ENCODE assay signal across 8 cellular contexts in the genomic region with DNA sequence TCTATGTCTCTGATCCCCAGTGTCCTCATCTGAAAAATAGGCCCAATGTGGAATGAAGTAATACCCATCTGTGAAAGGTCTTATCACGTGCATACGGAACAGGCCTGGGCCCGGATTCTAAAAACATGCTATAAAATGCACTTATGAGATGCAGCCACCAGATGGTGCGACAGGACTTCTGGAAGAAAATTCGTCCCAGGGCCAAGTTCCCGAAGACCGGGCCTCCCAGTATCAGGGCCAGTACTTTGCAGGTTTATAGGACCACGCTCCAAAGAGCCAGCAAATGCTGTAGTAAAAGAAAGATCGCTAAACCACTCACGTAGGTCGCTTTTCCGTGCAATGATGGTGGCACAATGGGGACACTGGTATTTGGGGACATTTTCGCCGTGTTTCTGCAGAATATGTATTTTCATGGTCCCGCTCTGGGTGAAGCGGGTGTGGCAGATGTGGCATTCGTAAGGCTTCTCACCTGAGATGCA. TPM values are rescaled to one million over a fixed set of nuclear protein-coding genes. Genes with fewer than 3 reads are reported as not detected.
DNase-seq lines count a peak whose midpoint lies in the region; ATAC-seq, FAIRE-seq and TF ChIP-seq lines count a peak whose summit lies in the region.

No MANE protein-coding gene starts in this region.

- TF ChIP-seq RAD21 in HCT116 (IDR thresholded peaks at IDR 0.05; ENCODE audit: low read depth), result peak; percentile 91

- RAD21 ChIA-PET in HCT116 (lab: Charles Lee; ENCODE audit: low non-redundant PET in 1 of 2, low total read pairs in 2 of 2, uncharacterized antibody in 2 of 2, unreplicated experiment in 2 of 2), result interaction anchor here in 1 of 2 experiments (0.6 to 0.9 kb wide), 3 partner anchors 16 to 81 kb away, joined by 3 to 5 read pairs (median 4); no protein-coding TSS in a partner anchor

- DNase-seq in COLO668 (lab: John Stamatoyannopoulos, UW; ENCODE audit: unreplicated experiment) (peak; percentile 64), HCT116 (ENCODE audit: low read depth, low spot score) (peak; percentile 58), Panc1 (ENCODE audit: low read depth, low spot score) (peak; percentile 27), cerebellum (ENCODE audit: low spot score) (peak; percentile 75), kidney (no peak)
- no peak for DNase-seq in stimulated activated effector memory CD8-positive, alpha-beta T cell treated with anti-CD3 and anti-CD28 coated beads, Interleukin-12 subunit alpha, Interleukin-12 subunit beta, amount 100 ng/mL, for 72 hours (ENCODE audit: low spot score in 2 of 2)

- H3K4me3 Mint-ChIP-seq in stimulated activated effector memory CD8-positive, alpha-beta T cell treated with anti-CD3 and anti-CD28 coated beads, Interleukin-12 subunit alpha, Interleukin-12 subunit beta, amount 100 ng/mL, for 72 hours, result no peak overlapping the region

- H3K4me1 Mint-ChIP-seq in stimulated activated effector memory CD8-positive, alpha-beta T cell treated with anti-CD3 and anti-CD28 coated beads, Interleukin-12 subunit alpha, Interleukin-12 subunit beta, amount 100 ng/mL, for 72 hours, result no peaks in the 10 kb centered on the region

- POLR2A ChIA-PET in HCT116 (lab: Charles Lee) (no interaction called here), Panc1 (lab: Charles Lee) (no interaction called here)

- no peak overlapping the region for H3K27ac ChIP-seq in HCT116 (ENCODE audit: low read depth, low read length)
- H3K27ac ChIP-seq in Panc1 (ENCODE audit: low read length), result no peak overlapping the region
- H3K27ac ChIP-seq in kidney (ENCODE audit: low read depth in 2 of 2, low read length in 2 of 2), result no peak overlapping the region

- in situ Hi-C loops in Panc1 (cut with HindIII; ENCODE audit: low pct_unique_long_range_greater_than_20kb, low sequenced_read_pairs), result no loop called here

- CTCF ChIA-PET in HCT116 (lab: Charles Lee), result interaction anchor here (0.6 to 1.4 kb wide), 4 partner anchors 16 to 84 kb away, joined by 4 to 14 read pairs (median 6); no protein-coding TSS in a partner anchor
- CTCF ChIA-PET in Panc1 (lab: Charles Lee), result no interaction called here

- TF ChIP-seq POLR2A in HCT116 (IDR thresholded peaks at IDR 0.05; ENCODE audit: borderline replicate concordance, extremely low read depth, insufficient read depth, insufficient read length), result no peak

- no peak overlapping the region for H3K9ac ChIP-seq in HCT116 (ENCODE audit: low read length)
- no peak overlapping the region for H3K9ac ChIP-seq in kidney (ENCODE audit: low read length in 2 of 2)

- no peaks in the 10 kb centered on the region for H3K36me3 Mint-ChIP-seq in stimulated activated effector memory CD8-positive, alpha-beta T cell treated with anti-CD3 and anti-CD28 coated beads, Interleukin-12 subunit alpha, Interleukin-12 subunit beta, amount 100 ng/mL, for 72 hours

- H3K9me3 Mint-ChIP-seq in stimulated activated effector memory CD8-positive, alpha-beta T cell treated with anti-CD3 and anti-CD28 coated beads, Interleukin-12 subunit alpha, Interleukin-12 subunit beta, amount 100 ng/mL, for 72 hours, result no peaks in the 10 kb centered on the region

- ATAC-seq in HCT116 (peak; percentile 65), Panc1 (peak; percentile 80), GM19395 (IDR thresholded peaks at IDR 0.05; ENCODE audit: unreplicated experiment) (no peak), HG03378 (IDR thresholded peaks at IDR 0.05; ENCODE audit: unreplicated experiment) (no peak)
- peak; percentile 26 for ATAC-seq in stimulated activated effector memory CD8-positive, alpha-beta T cell treated with anti-CD3 and anti-CD28 coated beads, Interleukin-12 subunit alpha, Interleukin-12 subunit beta, amount 100 ng/mL, for 72 hours

- intact Hi-C loops in HCT116 (cut with micrococcal nuclease) (loop anchor here (1.0 kb wide), 2 partner anchors 80 to 696 kb away; no protein-coding TSS in a partner anchor), Panc1 (cut with micrococcal nuclease; ENCODE audit: unreplicated experiment) (no loop called here), kidney (cut with DNase I) (loop anchor here (2.0 to 10.0 kb wide), 2 partner anchors 80 to 700 kb away; no protein-coding TSS in a partner anchor)

- peaks cover 0 to 4% of the 10 kb centered on the region in 2 experiments; a peak in 1 of 4 replicates for H3K4me1 ChIP-seq in HCT116 (ENCODE audit: control insufficient read depth in 1 of 2, insufficient read depth in 2 of 2, low read length in 2 of 2)
- no peaks in the 10 kb centered on the region for H3K4me1 ChIP-seq in Panc1 (ENCODE audit: control insufficient read depth, insufficient read depth, low read length)
- peaks cover 0 to 3% of the 10 kb centered on the region in 2 donors for H3K4me1 ChIP-seq in kidney (ENCODE audit: control insufficient read depth in 1 of 2, insufficient read depth in 1 of 2, low read depth in 1 of 2, low read length in 2 of 2)

- H4K20me1 ChIP-seq in HCT116 (ENCODE audit: insufficient read depth), result no peaks in the 10 kb centered on the region

- no peaks in the 10 kb centered on the region for H3K36me3 ChIP-seq in HCT116 (ENCODE audit: control insufficient read depth in 1 of 2, insufficient read depth in 2 of 2, low read length in 2 of 2)
- no peaks in the 10 kb centered on the region for H3K36me3 ChIP-seq in Panc1 (ENCODE audit: control insufficient read depth, insufficient read depth, low read length)
- no peaks in the 10 kb centered on the region for H3K36me3 ChIP-seq in kidney (ENCODE audit: control insufficient read depth in 1 of 2, insufficient read depth in 2 of 2, low read length in 2 of 2)

- no peaks in the 10 kb centered on the region for H3K9me2 ChIP-seq in HCT116 (ENCODE audit: insufficient read depth)

- no peaks in the 10 kb centered on the region for H3K79me2 ChIP-seq in HCT116 (ENCODE audit: insufficient read depth, low read length)

- peak overlapping the region; percentile 89 for H2AFZ ChIP-seq in HCT116 (ENCODE audit: low read depth, low read length, poor library complexity, severe bottlenecking)

- H3K9me3 ChIP-seq in HCT116 (ENCODE audit: control insufficient read depth in 1 of 2, insufficient read depth in 1 of 2, low read depth in 1 of 2, low read length in 2 of 2) (no peaks in the 10 kb centered on the region), Panc1 (ENCODE audit: control insufficient read depth, insufficient read depth, low read depth, low read length) (no peaks in the 10 kb centered on the region), kidney (ENCODE audit: control insufficient read depth in 1 of 2, low read length in 2 of 2) (no peaks in the 10 kb centered on the region)

- no peak overlapping the region for H3K27ac Mint-ChIP-seq in stimulated activated effector memory CD8-positive, alpha-beta T cell treated with anti-CD3 and anti-CD28 coated beads, Interleukin-12 subunit alpha, Interleukin-12 subunit beta, amount 100 ng/mL, for 72 hours

- H3K4me3 ChIP-seq in HCT116 (replicated peaks in 1 of 2; ENCODE audit: low read depth in 1 of 2, low read length in 2 of 2), result no peak overlapping the region
- no peak overlapping the region for H3K4me3 ChIP-seq in Panc1 (ENCODE audit: low read depth in 2 of 2, low read length in 2 of 2)
- H3K4me3 ChIP-seq in kidney (ENCODE audit: low read length in 2 of 2), result no peak overlapping the region

- no TSS peak for BruUV-seq in HCT116 (replicated peaks; lab: Mats Ljungman, UMichigan)
- BruUV-seq in Panc1 (replicated peaks; lab: Mats Ljungman, UMichigan), result no TSS peak

- H3K4me2 ChIP-seq in HCT116 (ENCODE audit: low read length), result no peak overlapping the region

- H3K27me3 ChIP-seq in HCT116 (ENCODE audit: insufficient read depth, low read length) (0 out of 2 replicates have a peak, but pooled peaks cover 8% of the 10 kb centered on the region), Panc1 (ENCODE audit: control insufficient read depth, insufficient read depth, low read length) (no peaks in the 10 kb centered on the region)

- TF ChIP-seq CTCF in HCT116 (IDR thresholded peaks at IDR 0.05 in 2 of 3, conservative IDR thresholded peaks at IDR 0.05 in 1 of 3; ENCODE audit: borderline replicate concordance in 1 of 3, insufficient read depth in 1 of 3, low read depth in 2 of 3, low read length in 2 of 3), result peak; percentile 66 to 92 (median 81)
- peak; percentile 84 for TF ChIP-seq CTCF in Panc1 (IDR thresholded peaks at IDR 0.05)
- TF ChIP-seq CTCF in kidney (IDR thresholded peaks at IDR 0.05; ENCODE audit: borderline replicate concordance, extremely low read depth, insufficient read depth), result peak; percentile 89

- peak; percentile 82 for FAIRE-seq in kidney (lab: Jason Lieb, UNC)

TF ChIP-seq in HCT116, 20 proteins besides CTCF, POLR2A, EP300 and RAD21:
- TF ChIP-seq EZH2 (IDR thresholded peaks at IDR 0.05), result no peak
- TF ChIP-seq EZH2phosphoT487 (IDR thresholded peaks at IDR 0.05; ENCODE audit: borderline replicate concordance), result no peak
- peak; percentile 52 for TF ChIP-seq ZFX (IDR thresholded peaks at IDR 0.05)
- TF ChIP-seq, protein P1, sequence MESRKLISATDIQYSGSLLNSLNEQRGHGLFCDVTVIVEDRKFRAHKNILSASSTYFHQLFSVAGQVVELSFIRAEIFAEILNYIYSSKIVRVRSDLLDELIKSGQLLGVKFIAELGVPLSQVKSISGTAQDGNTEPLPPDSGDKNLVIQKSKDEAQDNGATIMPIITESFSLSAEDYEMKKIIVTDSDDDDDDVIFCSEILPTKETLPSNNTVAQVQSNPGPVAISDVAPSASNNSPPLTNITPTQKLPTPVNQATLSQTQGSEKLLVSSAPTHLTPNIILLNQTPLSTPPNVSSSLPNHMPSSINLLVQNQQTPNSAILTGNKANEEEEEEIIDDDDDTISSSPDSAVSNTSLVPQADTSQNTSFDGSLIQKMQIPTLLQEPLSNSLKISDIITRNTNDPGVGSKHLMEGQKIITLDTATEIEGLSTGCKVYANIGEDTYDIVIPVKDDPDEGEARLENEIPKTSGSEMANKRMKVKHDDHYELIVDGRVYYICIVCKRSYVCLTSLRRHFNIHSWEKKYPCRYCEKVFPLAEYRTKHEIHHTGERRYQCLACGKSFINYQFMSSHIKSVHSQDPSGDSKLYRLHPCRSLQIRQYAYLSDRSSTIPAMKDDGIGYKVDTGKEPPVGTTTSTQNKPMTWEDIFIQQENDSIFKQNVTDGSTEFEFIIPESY (IDR thresholded peaks at IDR 0.05; ENCODE audit: extremely low read depth, insufficient replicate concordance, low read length), result no peak
- TF ChIP-seq SIN3A (IDR thresholded peaks at IDR 0.05; ENCODE audit: low read depth), result no peak
- no peak for TF ChIP-seq SRF (IDR thresholded peaks at IDR 0.05; ENCODE audit: low read depth)

RNA-seq across cellular contexts. Expression of a gene that starts 10.6 kb away (rescaled TPM):
- total RNA-seq in HCT116 (2021; ENCODE audit: unreplicated experiment), result 0.34 TPM
- polyA plus RNA-seq in HCT116 (2012), result not detected in 2 replicates
- total RNA-seq in Panc1 (2021; ENCODE audit: unreplicated experiment), result 0.05 TPM
- polyA plus RNA-seq in Panc1 (2012; ENCODE audit: insufficient read length), result not detected
- not detected for total RNA-seq in cerebellum
- not detected for total RNA-seq in kidney
- not detected for polyA plus RNA-seq in kidney (ENCODE audit: insufficient read depth, low read depth, low replicate concordance)

RNA-seq across cellular contexts. Expression of a gene that starts 46.6 kb away (rescaled TPM):
- total RNA-seq in HCT116 (2021; ENCODE audit: unreplicated experiment) (0.49 TPM), Panc1 (2021; ENCODE audit: unreplicated experiment) (0.21 TPM), cerebellum (0.73 TPM), kidney (29.7 TPM)
- polyA plus RNA-seq in HCT116 (2012), result 0.11 TPM in 1 of 2 replicates, not detected in the other
- polyA plus RNA-seq in Panc1 (2012; ENCODE audit: insufficient read length), result not detected
- polyA plus RNA-seq in kidney (ENCODE audit: insufficient read depth, low read depth, low replicate concordance), result 551 TPM

Comparison
In these comparisons a context has a peak if more than half of its experiments do, and no peak if none do; other contexts are left out.
1. DNase-seq: peak in COLO668 (single experiment), HCT116 (single experiment), Panc1 (single experiment) and cerebellum (single experiment); none in kidney (single experiment) and stimulated activated effector memory CD8-positive, alpha-beta T cell treated with anti-CD3 and anti-CD28 coated beads, Interleukin-12 subunit alpha, Interleukin-12 subunit beta, amount 100 ng/mL, for 72 hours (0 of 2).
2. ATAC-seq: peak in HCT116 (single experiment), Panc1 (single experiment) and stimulated activated effector memory CD8-positive, alpha-beta T cell treated with anti-CD3 and anti-CD28 coated beads, Interleukin-12 subunit alpha, Interleukin-12 subunit beta, amount 100 ng/mL, for 72 hours (single experiment); none in GM19395 (single experiment) and HG03378 (single experiment).
3. RNA of a gene that starts 46.6 kb away (total RNA-seq): 29.7 TPM in kidney (single experiment); 0.73 TPM in cerebellum (single experiment), 0.49 TPM in HCT116 (single experiment) and 0.21 TPM in Panc1 (single experiment); every median in the first group is over 10 times any median in the second.
4. Peak in every context shown above with its lines, with median percentiles within 50 percentile points of each other: CTCF ChIP-seq.